In the genomic region with DNA sequence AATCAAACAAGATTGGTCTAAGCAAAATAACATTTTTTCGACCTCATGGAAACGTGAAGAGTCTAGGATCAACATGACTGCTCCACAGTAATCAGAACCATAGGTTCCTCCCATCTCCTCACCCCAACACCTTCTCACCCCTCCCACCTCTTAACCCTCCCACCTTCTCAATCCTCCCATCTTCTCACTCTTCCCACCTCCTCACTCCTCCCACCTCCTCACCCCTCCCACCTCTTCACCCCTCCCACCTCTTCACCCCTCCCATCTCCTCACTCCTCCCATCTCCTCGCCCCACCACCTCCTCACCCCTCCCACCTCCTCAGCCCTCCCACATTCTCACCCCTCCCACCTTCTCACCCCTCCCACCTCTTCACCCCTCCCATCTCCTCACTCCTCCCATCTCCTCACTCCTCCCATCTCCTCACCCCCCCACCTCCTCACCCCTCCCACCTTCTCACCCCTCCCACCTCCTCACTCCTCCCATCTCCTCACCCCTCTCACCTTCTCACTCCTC, we compare ENCODE assay signal across 2 cellular contexts.
TF ChIP-seq lines count a peak whose summit lies in the region.

No MANE protein-coding gene starts in this region.

TF ChIP-seq in GM23338, 12 proteins besides CTCF, POLR2A, EP300 and RAD21 (continued from another document):
- TF ChIP-seq EZH2phosphoT487 (IDR thresholded peaks at IDR 0.05; ENCODE audit: unreplicated experiment), result no peak
- no peak for TF ChIP-seq CREB1 (CRISPR knock-in tag; IDR thresholded peaks at IDR 0.05; ENCODE audit: low read depth)
- TF ChIP-seq EZH2 (IDR thresholded peaks at IDR 0.05; ENCODE audit: low read depth, unreplicated experiment), result no peak
- TF ChIP-seq, protein P1, sequence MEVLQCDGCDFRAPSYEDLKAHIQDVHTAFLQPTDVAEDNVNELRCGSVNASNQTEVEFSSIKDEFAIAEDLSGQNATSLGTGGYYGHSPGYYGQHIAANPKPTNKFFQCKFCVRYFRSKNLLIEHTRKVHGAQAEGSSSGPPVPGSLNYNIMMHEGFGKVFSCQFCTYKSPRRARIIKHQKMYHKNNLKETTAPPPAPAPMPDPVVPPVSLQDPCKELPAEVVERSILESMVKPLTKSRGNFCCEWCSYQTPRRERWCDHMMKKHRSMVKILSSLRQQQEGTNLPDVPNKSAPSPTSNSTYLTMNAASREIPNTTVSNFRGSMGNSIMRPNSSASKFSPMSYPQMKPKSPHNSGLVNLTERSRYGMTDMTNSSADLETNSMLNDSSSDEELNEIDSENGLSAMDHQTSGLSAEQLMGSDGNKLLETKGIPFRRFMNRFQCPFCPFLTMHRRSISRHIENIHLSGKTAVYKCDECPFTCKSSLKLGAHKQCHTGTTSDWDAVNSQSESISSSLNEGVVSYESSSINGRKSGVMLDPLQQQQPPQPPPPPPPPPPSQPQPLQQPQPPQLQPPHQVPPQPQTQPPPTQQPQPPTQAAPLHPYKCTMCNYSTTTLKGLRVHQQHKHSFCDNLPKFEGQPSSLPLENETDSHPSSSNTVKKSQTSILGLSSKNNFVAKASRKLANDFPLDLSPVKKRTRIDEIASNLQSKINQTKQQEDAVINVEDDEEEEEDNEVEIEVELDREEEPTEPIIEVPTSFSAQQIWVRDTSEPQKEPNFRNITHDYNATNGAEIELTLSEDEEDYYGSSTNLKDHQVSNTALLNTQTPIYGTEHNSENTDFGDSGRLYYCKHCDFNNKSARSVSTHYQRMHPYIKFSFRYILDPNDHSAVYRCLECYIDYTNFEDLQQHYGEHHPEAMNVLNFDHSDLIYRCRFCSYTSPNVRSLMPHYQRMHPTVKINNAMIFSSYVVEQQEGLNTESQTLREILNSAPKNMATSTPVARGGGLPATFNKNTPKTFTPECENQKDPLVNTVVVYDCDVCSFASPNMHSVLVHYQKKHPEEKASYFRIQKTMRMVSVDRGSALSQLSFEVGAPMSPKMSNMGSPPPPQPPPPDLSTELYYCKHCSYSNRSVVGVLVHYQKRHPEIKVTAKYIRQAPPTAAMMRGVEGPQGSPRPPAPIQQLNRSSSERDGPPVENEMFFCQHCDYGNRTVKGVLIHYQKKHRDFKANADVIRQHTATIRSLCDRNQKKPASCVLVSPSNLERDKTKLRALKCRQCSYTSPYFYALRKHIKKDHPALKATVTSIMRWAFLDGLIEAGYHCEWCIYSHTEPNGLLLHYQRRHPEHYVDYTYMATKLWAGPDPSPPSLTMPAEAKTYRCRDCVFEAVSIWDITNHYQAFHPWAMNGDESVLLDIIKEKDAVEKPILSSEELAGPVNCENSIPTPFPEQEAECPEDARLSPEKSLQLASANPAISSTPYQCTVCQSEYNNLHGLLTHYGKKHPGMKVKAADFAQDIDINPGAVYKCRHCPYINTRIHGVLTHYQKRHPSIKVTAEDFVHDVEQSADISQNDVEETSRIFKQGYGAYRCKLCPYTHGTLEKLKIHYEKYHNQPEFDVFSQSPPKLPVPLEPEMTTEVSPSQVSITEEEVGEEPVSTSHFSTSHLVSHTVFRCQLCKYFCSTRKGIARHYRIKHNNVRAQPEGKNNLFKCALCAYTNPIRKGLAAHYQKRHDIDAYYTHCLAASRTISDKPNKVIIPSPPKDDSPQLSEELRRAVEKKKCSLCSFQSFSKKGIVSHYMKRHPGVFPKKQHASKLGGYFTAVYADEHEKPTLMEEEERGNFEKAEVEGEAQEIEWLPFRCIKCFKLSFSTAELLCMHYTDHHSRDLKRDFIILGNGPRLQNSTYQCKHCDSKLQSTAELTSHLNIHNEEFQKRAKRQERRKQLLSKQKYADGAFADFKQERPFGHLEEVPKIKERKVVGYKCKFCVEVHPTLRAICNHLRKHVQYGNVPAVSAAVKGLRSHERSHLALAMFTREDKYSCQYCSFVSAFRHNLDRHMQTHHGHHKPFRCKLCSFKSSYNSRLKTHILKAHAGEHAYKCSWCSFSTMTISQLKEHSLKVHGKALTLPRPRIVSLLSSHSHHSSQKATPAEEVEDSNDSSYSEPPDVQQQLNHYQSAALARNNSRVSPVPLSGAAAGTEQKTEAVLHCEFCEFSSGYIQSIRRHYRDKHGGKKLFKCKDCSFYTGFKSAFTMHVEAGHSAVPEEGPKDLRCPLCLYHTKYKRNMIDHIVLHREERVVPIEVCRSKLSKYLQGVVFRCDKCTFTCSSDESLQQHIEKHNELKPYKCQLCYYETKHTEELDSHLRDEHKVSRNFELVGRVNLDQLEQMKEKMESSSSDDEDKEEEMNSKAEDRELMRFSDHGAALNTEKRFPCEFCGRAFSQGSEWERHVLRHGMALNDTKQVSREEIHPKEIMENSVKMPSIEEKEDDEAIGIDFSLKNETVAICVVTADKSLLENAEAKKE (CRISPR knock-in tag; IDR thresholded peaks at IDR 0.05), result no peak

TF ChIP-seq in HEK293, 187 proteins besides CTCF, POLR2A, EP300 and RAD21:
- TF ChIP-seq, protein P2, sequence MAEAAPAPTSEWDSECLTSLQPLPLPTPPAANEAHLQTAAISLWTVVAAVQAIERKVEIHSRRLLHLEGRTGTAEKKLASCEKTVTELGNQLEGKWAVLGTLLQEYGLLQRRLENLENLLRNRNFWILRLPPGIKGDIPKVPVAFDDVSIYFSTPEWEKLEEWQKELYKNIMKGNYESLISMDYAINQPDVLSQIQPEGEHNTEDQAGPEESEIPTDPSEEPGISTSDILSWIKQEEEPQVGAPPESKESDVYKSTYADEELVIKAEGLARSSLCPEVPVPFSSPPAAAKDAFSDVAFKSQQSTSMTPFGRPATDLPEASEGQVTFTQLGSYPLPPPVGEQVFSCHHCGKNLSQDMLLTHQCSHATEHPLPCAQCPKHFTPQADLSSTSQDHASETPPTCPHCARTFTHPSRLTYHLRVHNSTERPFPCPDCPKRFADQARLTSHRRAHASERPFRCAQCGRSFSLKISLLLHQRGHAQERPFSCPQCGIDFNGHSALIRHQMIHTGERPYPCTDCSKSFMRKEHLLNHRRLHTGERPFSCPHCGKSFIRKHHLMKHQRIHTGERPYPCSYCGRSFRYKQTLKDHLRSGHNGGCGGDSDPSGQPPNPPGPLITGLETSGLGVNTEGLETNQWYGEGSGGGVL (tag by site-specific recombination; IDR thresholded peaks at IDR 0.05), result no peak
- TF ChIP-seq EGR2 (tag by site-specific recombination; IDR thresholded peaks at IDR 0.05; ENCODE audit: low read depth), result peak; percentile 41; the same call in 1 of the 2 replicates
